14 cellular contexts compared by ENCODE assay signal in genomic region chr14:71621966-71622365, GRCh38.
DNase-seq lines count a peak whose midpoint lies in the region; ATAC-seq and TF ChIP-seq lines count a peak whose summit lies in the region.
"Had no signal": no experiment of that assay in that cellular context is flagged by ENCODE, and none has a peak within 500 bp of the region (broad histone marks: within the 10 kb centered on the region; RNA-seq: fewer than 3 reads in every experiment).

No MANE protein-coding gene starts in this region.

- H3K79me1 ChIP-seq in IMR-90 (ENCODE audit: low read depth in 1 of 2, low read length in 2 of 2), result peaks cover 22 to 39% of the 10 kb centered on the region in 2 experiments

- peak overlapping the region; percentile 55; the same call in 1 of the 2 replicates for H3K27ac ChIP-seq in GM23248
- no peak overlapping the region for H3K27ac ChIP-seq in IMR-90 (ENCODE audit: insufficient read depth, low read length)
- peak overlapping the region; percentile 92 for H3K27ac ChIP-seq in brain microvascular endothelial cell
- H3K27ac ChIP-seq: A549, BLaER1 had no signal

- H3K9me2 ChIP-seq in GM23248 (ENCODE audit: insufficient read depth), result no peaks in the 10 kb centered on the region

- no peak overlapping the region for H3K9ac ChIP-seq in GM23248
- H3K9ac ChIP-seq in IMR-90 (ENCODE audit: low read depth, low read length), result no peak overlapping the region
- H3K9ac ChIP-seq: BLaER1 had no signal

- peaks cover 53% of the 10 kb centered on the region for H3K79me2 ChIP-seq in GM23248 (ENCODE audit: insufficient read depth)

- WGBS in GM23248 (ENCODE audit: low coverage in 1 of 2, low lambda C conversion rate in 2 of 2, missing lambda C conversion rate in 2 of 2), 2 experiments, result 61 to 70% methylated on average over 2 of the region's 2 CpGs
- no CpG with 5 or more reads among the region's 2 CpGs for whole genome bisulfite sequencing in IMR-90 (ENCODE audit: extremely low coverage in 2 of 2, insufficient read length in 1 of 2), 2 experiments

- H3K4me1 Mint-ChIP-seq in stimulated activated effector memory CD8-positive, alpha-beta T cell treated with anti-CD3 and anti-CD28 coated beads, Interleukin-12 subunit alpha, Interleukin-12 subunit beta, amount 100 ng/mL, for 72 hours, result peaks cover 21% of the 10 kb centered on the region

- H3K4me3 Mint-ChIP-seq in stimulated activated effector memory CD8-positive, alpha-beta T cell treated with anti-CD3 and anti-CD28 coated beads, Interleukin-12 subunit alpha, Interleukin-12 subunit beta, amount 100 ng/mL, for 72 hours, result no peak overlapping the region
- H3K4me3 Mint-ChIP-seq: CD8-positive, alpha-beta memory T cell; GM23338 had no signal

- DNase-seq in GM23248 (no peak), IMR-90 (no peak), brain microvascular endothelial cell (no peak), NCI-H774 (lab: John Stamatoyannopoulos, UW) (no peak), HCEC 1CT (no peak)
- no peak for DNase-seq in stimulated activated effector memory CD8-positive, alpha-beta T cell treated with anti-CD3 and anti-CD28 coated beads, Interleukin-12 subunit alpha, Interleukin-12 subunit beta, amount 100 ng/mL, for 72 hours (ENCODE audit: low spot score in 2 of 2)
- DNase-seq: CD8-positive, alpha-beta memory T cell; DMS53; GF-D8; H7 had no signal

- CTCF ChIA-PET in IMR-90 (lab: Yijun Ruan, JAX), result no interaction called here

- dilution Hi-C loops in IMR-90 (cut with HindIII; ENCODE audit: low sequenced_read_pairs, unreplicated experiment), result no loop called here

- H3K27me3 ChIP-seq in GM23248 (replicated peaks; ENCODE audit: insufficient read depth) (no peaks in the 10 kb centered on the region), IMR-90 (ENCODE audit: control insufficient read depth, insufficient read depth, low read length) (no peaks in the 10 kb centered on the region), brain microvascular endothelial cell (replicated peaks) (no peaks in the 10 kb centered on the region)
- H3K27me3 ChIP-seq: BLaER1 had no signal

- POLR2A ChIA-PET in IMR-90 (lab: Charles Lee; ENCODE audit: unreplicated experiment), result no interaction called here

- no peak overlapping the region for H4K8ac ChIP-seq in IMR-90 (ENCODE audit: low read depth in 2 of 2, low read length in 2 of 2)

- peaks cover 73% of the 10 kb centered on the region for H3K36me3 Mint-ChIP-seq in stimulated activated effector memory CD8-positive, alpha-beta T cell treated with anti-CD3 and anti-CD28 coated beads, Interleukin-12 subunit alpha, Interleukin-12 subunit beta, amount 100 ng/mL, for 72 hours

- 0 out of 2 replicates have a peak overlapping the region, but pooled peaks have one; percentile 60 for H3K14ac ChIP-seq in IMR-90 (replicated peaks; ENCODE audit: low read depth, low read length)

- no TSS peak for BruUV-seq in IMR-90 (replicated peaks; lab: Mats Ljungman, UMichigan)

- in situ Hi-C loops in GM23248 (cut with MboI) (no loop called here), IMR-90 (cut with MboI; ENCODE audit: low sequenced_read_pairs) (no loop called here), brain microvascular endothelial cell (cut with HindIII; ENCODE audit: low pct_ligation_motif_present, low sequenced_read_pairs) (no loop called here)

- no peak overlapping the region for H3K4ac ChIP-seq in IMR-90 (ENCODE audit: low read depth, low read length)

- no peak overlapping the region for H2AK5ac ChIP-seq in IMR-90 (ENCODE audit: low read depth, low read length)

- H3K9me3 Mint-ChIP-seq in stimulated activated effector memory CD8-positive, alpha-beta T cell treated with anti-CD3 and anti-CD28 coated beads, Interleukin-12 subunit alpha, Interleukin-12 subunit beta, amount 100 ng/mL, for 72 hours, result no peaks in the 10 kb centered on the region
- H3K9me3 Mint-ChIP-seq: CD8-positive, alpha-beta memory T cell; GM23338 had no signal

- H3K23ac ChIP-seq in IMR-90 (ENCODE audit: low read depth, low read length), result no peak overlapping the region

- H3F3A ChIP-seq in GM23248 (ENCODE audit: insufficient read depth), result peaks cover 35% of the 10 kb centered on the region; the same call in 1 of the 2 replicates

- H3K9me3 ChIP-seq in GM23248 (ENCODE audit: low read depth) (no peaks in the 10 kb centered on the region), IMR-90 (ENCODE audit: control insufficient read depth, insufficient read depth, low read length) (no peaks in the 10 kb centered on the region)
- H3K9me3 ChIP-seq: A549, BLaER1 had no signal

- H2AK9ac ChIP-seq in IMR-90 (replicated peaks; ENCODE audit: low read depth, low read length, poor library complexity), result no peak overlapping the region

- ATAC-seq in IMR-90 (ENCODE audit: low read depth), result no peak
- ATAC-seq in stimulated activated effector memory CD8-positive, alpha-beta T cell treated with anti-CD3 and anti-CD28 coated beads, Interleukin-12 subunit alpha, Interleukin-12 subunit beta, amount 100 ng/mL, for 72 hours, result no peak
- ATAC-seq in GM19328 (IDR thresholded peaks at IDR 0.05; ENCODE audit: unreplicated experiment), result no peak
- ATAC-seq: A549 had no signal

- H2AFZ ChIP-seq in GM23248 (no peak overlapping the region), IMR-90 (replicated peaks; ENCODE audit: low read length, poor library complexity) (no peak overlapping the region)
- H2AFZ ChIP-seq: GM23338 had no signal

- no peak overlapping the region for H2BK20ac ChIP-seq in IMR-90 (ENCODE audit: low read depth, low read length)

- H4K20me1 ChIP-seq in GM23248 (ENCODE audit: insufficient read depth) (no peaks in the 10 kb centered on the region), IMR-90 (ENCODE audit: insufficient read depth, low read length) (no peaks in the 10 kb centered on the region)
- H4K20me1 ChIP-seq: BLaER1 had no signal

- no peak for TF ChIP-seq CTCF in IMR-90 (conservative IDR thresholded peaks at IDR 0.05; ENCODE audit: low read depth, low read length)
- TF ChIP-seq CTCF in brain microvascular endothelial cell (IDR thresholded peaks at IDR 0.05; ENCODE audit: low read depth, low read length, missing control alignments), result no peak

- H4K91ac ChIP-seq in IMR-90 (ENCODE audit: insufficient read depth, low read depth, low read length), result no peak overlapping the region

- no peak for TF ChIP-seq POLR2A in IMR-90 (IDR thresholded peaks at IDR 0.05; ENCODE audit: low read depth, low read length)

- peak overlapping the region; percentile 32 for H3K4me2 ChIP-seq in GM23248 (ENCODE audit: unreplicated experiment)
- no peak overlapping the region for H3K4me2 ChIP-seq in IMR-90 (ENCODE audit: low read depth, low read length)
- H3K4me2 ChIP-seq: A549, BLaER1, GM23338 had no signal

- H3K18ac ChIP-seq in IMR-90 (ENCODE audit: low read depth, low read length), result no peak overlapping the region

- peaks cover 19% of the 10 kb centered on the region for H3K9me1 ChIP-seq in IMR-90 (ENCODE audit: insufficient read depth, low read length)

- no peak overlapping the region for H2BK120ac ChIP-seq in IMR-90 (ENCODE audit: low read depth, low read length)

- intact Hi-C loops in IMR-90 (cut with micrococcal nuclease), result no loop called here

- H3K4me3 ChIP-seq in GM23248 (no peak overlapping the region), IMR-90 (ENCODE audit: insufficient read depth, low read depth, low read length) (no peak overlapping the region), brain microvascular endothelial cell (ENCODE audit: low read depth, low read length) (no peak overlapping the region)
- H3K4me3 ChIP-seq: A549, BLaER1, GM23338 had no signal

- H3K36me3 ChIP-seq in GM23248 (ENCODE audit: low read depth) (peaks cover 40% of the 10 kb centered on the region), IMR-90 (ENCODE audit: control insufficient read depth, insufficient read depth, low read length) (peaks cover 6% of the 10 kb centered on the region), brain microvascular endothelial cell (replicated peaks) (peaks cover 10% of the 10 kb centered on the region)

- H3K27ac Mint-ChIP-seq in stimulated activated effector memory CD8-positive, alpha-beta T cell treated with anti-CD3 and anti-CD28 coated beads, Interleukin-12 subunit alpha, Interleukin-12 subunit beta, amount 100 ng/mL, for 72 hours, result peak overlapping the region; percentile 2
- H3K27ac Mint-ChIP-seq: GM23338 had no signal

- H3K4me1 ChIP-seq in GM23248 (ENCODE audit: insufficient read depth) (peaks cover 34% of the 10 kb centered on the region), IMR-90 (ENCODE audit: control insufficient read depth, insufficient read depth, low read length) (peaks cover 5% of the 10 kb centered on the region; the same call in 1 of the 2 replicates)
- H3K4me1 ChIP-seq: A549, BLaER1 had no signal

- peak overlapping the region; percentile 23 for H2BK5ac ChIP-seq in IMR-90 (ENCODE audit: low read depth, low read length, poor library complexity, severe bottlenecking)

- no peak overlapping the region for H3K56ac ChIP-seq in IMR-90 (ENCODE audit: extremely low read depth, insufficient read depth, low read length)

- H2BK15ac ChIP-seq in IMR-90 (ENCODE audit: low read depth, low read length), result no peak overlapping the region

- no peak for TF ChIP-seq RAD21 in IMR-90 (IDR thresholded peaks at IDR 0.05; ENCODE audit: low read length)

- H4K5ac ChIP-seq in IMR-90 (ENCODE audit: low read depth, low read length), result no peak overlapping the region

TF ChIP-seq in IMR-90, 13 proteins besides CTCF, POLR2A, EP300 and RAD21 (continues in another document):
- TF ChIP-seq RFX5 (IDR thresholded peaks at IDR 0.05; ENCODE audit: low read depth, low read length) (no peak), MXI1 (IDR thresholded peaks at IDR 0.05; ENCODE audit: borderline replicate concordance, low read depth, low read length) (no peak), BHLHE40 (IDR thresholded peaks at IDR 0.05; ENCODE audit: low read depth, low read length) (no peak), MAFK (IDR thresholded peaks at IDR 0.05; ENCODE audit: low read depth, low read length) (no peak), MAZ (IDR thresholded peaks at IDR 0.05; ENCODE audit: borderline replicate concordance, low read depth, low read length) (no peak), CEBPB (IDR thresholded peaks at IDR 0.05; ENCODE audit: low read depth, low read length) (no peak), ELK1 (IDR thresholded peaks at IDR 0.05; ENCODE audit: borderline replicate concordance, low read depth, low read length) (no peak)
